38 cellular contexts compared by ENCODE assay signal in genomic region chr15:79570004-79570403, GRCh38.
"Had no signal": no experiment of that assay in that cellular context is flagged by ENCODE, and none has a peak within 500 bp of the region (broad histone marks: within the 10 kb centered on the region; RNA-seq: fewer than 3 reads in every experiment).

No MANE protein-coding gene starts in this region.

- H3K27me3 Mint-ChIP-seq: activated naive CD8-positive, alpha-beta T cell; activated T-cell treated with anti-CD3 and anti-CD28 coated beads, Interleukin-2, amount 50 U/mL, for 24 hours; brain; central memory CD8-positive, alpha-beta T cell had no signal

- H3K27ac Mint-ChIP-seq: activated CD4-positive, alpha-beta memory T cell treated with anti-CD3 and anti-CD28 coated beads, Interleukin-2, amount 10 ng/mL, durations not matched to agents 7 days and 5 days; activated CD4-positive, alpha-beta T cell treated with anti-CD3 and anti-CD28 coated beads for 36 hours; activated CD4-positive, alpha-beta T cell treated with anti-CD3 and anti-CD28 coated beads, Interleukin-2, amount 10 ng/mL, durations not matched to agents 7 days and 5 days; activated CD8-positive, alpha-beta memory T cell treated with anti-CD3 and anti-CD28 coated beads, Interleukin-2, amount 10 ng/mL, durations not matched to agents 7 days and 5 days; activated CD8-positive, alpha-beta T cell treated with anti-CD3 and anti-CD28 coated beads, Interleukin-2, amount 10 ng/mL, durations not matched to agents 7 days and 5 days; activated naive CD4-positive, alpha-beta T cell treated with anti-CD3 and anti-CD28 coated beads, Interleukin-2, amount 10 ng/mL, durations not matched to agents 7 days and 5 days; activated naive CD4-positive, alpha-beta T cell treated with anti-CD3 and anti-CD28 coated beads, Interleukin-2, amount 50 U/mL, for 24 hours; activated naive CD8-positive, alpha-beta T cell; activated naive CD8-positive, alpha-beta T cell treated with anti-CD3 and anti-CD28 coated beads, Interleukin-2, amount 10 ng/mL, durations not matched to agents 7 days and 5 days; activated naive CD8-positive, alpha-beta T cell treated with anti-CD3 and anti-CD28 coated beads, Interleukin-2, amount 50 U/mL, for 24 hours; activated T-cell treated with anti-CD3 and anti-CD28 coated beads, Interleukin-2, amount 50 U/mL, for 24 hours; activated T-helper 2 cell treated with anti-CD3 and anti-CD28 coated beads, Interferon-gamma antibody, Interleukin-2, Interleukin-4, amounts not matched to agents 10 μg/mL and 5 μg/mL and 100 μg/mL, durations not matched to agents 14 hours and 24 hours and 36 hours; T-helper 1 cell treated with Interleukin-12 subunit alpha and Interleukin-12 subunit beta and Interleukin-4 antibody, amounts not matched to agents 30 μg/mL and 1 μg/mL, for 36 hours; T-helper 2 cell treated with Interferon-gamma antibody and Interleukin-4, amounts not matched to agents 5 μg/mL and 100 μg/mL, for 36 hours; WTC11 had no signal

- H3K4me3 Mint-ChIP-seq: activated CD4-positive, alpha-beta memory T cell treated with anti-CD3 and anti-CD28 coated beads, Interleukin-2, amount 10 ng/mL, durations not matched to agents 7 days and 5 days; activated CD4-positive, alpha-beta T cell treated with anti-CD3 and anti-CD28 coated beads for 36 hours; activated CD4-positive, alpha-beta T cell treated with anti-CD3 and anti-CD28 coated beads, Interleukin-2, amount 10 ng/mL, durations not matched to agents 7 days and 5 days; activated CD8-positive, alpha-beta memory T cell treated with anti-CD3 and anti-CD28 coated beads, Interleukin-2, amount 10 ng/mL, durations not matched to agents 7 days and 5 days; activated CD8-positive, alpha-beta T cell treated with anti-CD3 and anti-CD28 coated beads, Interleukin-2, amount 10 ng/mL, durations not matched to agents 7 days and 5 days; activated naive CD4-positive, alpha-beta T cell treated with anti-CD3 and anti-CD28 coated beads, Interleukin-2, amount 10 ng/mL, durations not matched to agents 7 days and 5 days; activated naive CD4-positive, alpha-beta T cell treated with anti-CD3 and anti-CD28 coated beads, Interleukin-2, amount 50 U/mL, for 24 hours; activated naive CD8-positive, alpha-beta T cell; activated naive CD8-positive, alpha-beta T cell treated with anti-CD3 and anti-CD28 coated beads, Interleukin-2, amount 10 ng/mL, durations not matched to agents 7 days and 5 days; activated naive CD8-positive, alpha-beta T cell treated with anti-CD3 and anti-CD28 coated beads, Interleukin-2, amount 50 U/mL, for 24 hours; activated T-cell treated with anti-CD3 and anti-CD28 coated beads, Interleukin-2, amount 50 U/mL, for 24 hours; brain; central memory CD8-positive, alpha-beta T cell; T-helper 1 cell treated with Interleukin-12 subunit alpha and Interleukin-12 subunit beta and Interleukin-4 antibody, amounts not matched to agents 30 μg/mL and 1 μg/mL, for 36 hours; T-helper 2 cell treated with Interferon-gamma antibody and Interleukin-4, amounts not matched to agents 5 μg/mL and 100 μg/mL, for 36 hours; WTC11 had no signal

- H3K4me1 Mint-ChIP-seq: activated CD4-positive, alpha-beta T cell treated with anti-CD3 and anti-CD28 coated beads for 36 hours; activated CD8-positive, alpha-beta memory T cell treated with anti-CD3 and anti-CD28 coated beads, Interleukin-2, amount 10 ng/mL, durations not matched to agents 7 days and 5 days; activated naive CD4-positive, alpha-beta T cell treated with anti-CD3 and anti-CD28 coated beads, Interleukin-2, amount 50 U/mL, for 24 hours; activated naive CD8-positive, alpha-beta T cell treated with anti-CD3 and anti-CD28 coated beads, Interleukin-2, amount 50 U/mL, for 24 hours; brain; central memory CD8-positive, alpha-beta T cell; WTC11 had no signal

- H3K36me3 Mint-ChIP-seq: activated CD8-positive, alpha-beta memory T cell treated with anti-CD3 and anti-CD28 coated beads, Interleukin-2, amount 10 ng/mL, durations not matched to agents 7 days and 5 days; activated naive CD4-positive, alpha-beta T cell treated with anti-CD3 and anti-CD28 coated beads, Interleukin-2, amount 10 ng/mL, durations not matched to agents 7 days and 5 days; activated naive CD4-positive, alpha-beta T cell treated with anti-CD3 and anti-CD28 coated beads, Interleukin-2, amount 50 U/mL, for 24 hours; activated naive CD8-positive, alpha-beta T cell; activated naive CD8-positive, alpha-beta T cell treated with anti-CD3 and anti-CD28 coated beads, Interleukin-2, amount 10 ng/mL, durations not matched to agents 7 days and 5 days; brain had no signal

- H3K4me3 ChIP-seq: ascending aorta, cardiac muscle cell had no signal

- ATAC-seq: activated CD4-positive, alpha-beta T cell treated with anti-CD3 and anti-CD28 coated beads for 36 hours; activated CD4-positive, CD25-positive, alpha-beta regulatory T cell treated with anti-CD3 and anti-CD28 coated beads, Interleukin-2, amount 50 U/mL, for 24 hours; activated CD8-positive, alpha-beta memory T cell treated with anti-CD3 and anti-CD28 coated beads, Interleukin-2, amount 10 ng/mL, durations not matched to agents 7 days and 5 days; activated CD8-positive, alpha-beta T cell treated with anti-CD3 and anti-CD28 coated beads, Interleukin-2, amount 10 ng/mL, durations not matched to agents 7 days and 5 days; activated naive CD8-positive, alpha-beta T cell treated with anti-CD3 and anti-CD28 coated beads, Interleukin-2, amount 50 U/mL, for 24 hours; WTC11 had no signal

- DNase-seq: activated CD4-positive, alpha-beta memory T cell treated with anti-CD3 and anti-CD28 coated beads, Interleukin-2, amount 10 ng/mL, durations not matched to agents 7 days and 5 days; activated CD4-positive, alpha-beta T cell treated with anti-CD3 and anti-CD28 coated beads for 1 hour; activated CD4-positive, alpha-beta T cell treated with anti-CD3 and anti-CD28 coated beads for 36 hours; activated CD4-positive, alpha-beta T cell treated with anti-CD3 and anti-CD28 coated beads for 48 hours; activated CD4-positive, alpha-beta T cell treated with anti-CD3 and anti-CD28 coated beads, Interleukin-2, amount 10 ng/mL, durations not matched to agents 7 days and 5 days; activated CD4-positive, alpha-beta T cell treated with anti-CD3 and anti-CD28 coated beads, Interleukin-2, amount 50 U/mL, for 48 hours; activated CD4-positive, CD25-positive, alpha-beta regulatory T cell; activated CD8-positive, alpha-beta memory T cell treated with anti-CD3 and anti-CD28 coated beads for 24 hours; activated CD8-positive, alpha-beta memory T cell treated with anti-CD3 and anti-CD28 coated beads, Interleukin-2, amount 10 ng/mL, durations not matched to agents 7 days and 5 days; activated CD8-positive, alpha-beta memory T cell treated with anti-CD3 and anti-CD28 coated beads, Interleukin-2, amount 50 U/mL, for 48 hours; activated CD8-positive, alpha-beta T cell treated with anti-CD3 and anti-CD28 coated beads, Interleukin-2, amount 10 ng/mL, durations not matched to agents 7 days and 5 days; activated effector memory CD4-positive, alpha-beta T cell treated with Interleukin-2 at 50 U/mL for 16 hours; activated gamma-delta T cell; activated naive CD4-positive, alpha-beta T cell treated with anti-CD3 and anti-CD28 coated beads, Interleukin-2, amount 10 ng/mL, durations not matched to agents 7 days and 5 days; activated naive CD4-positive, alpha-beta T cell treated with Interleukin-2 at 50 U/mL for 16 hours; activated naive CD8-positive, alpha-beta T cell treated with anti-CD3 and anti-CD28 coated beads, Interleukin-2, amount 10 ng/mL, durations not matched to agents 7 days and 5 days; activated naive CD8-positive, alpha-beta T cell treated with anti-CD3 and anti-CD28 coated beads, Interleukin-2, amount 50 U/mL, for 24 hours; activated T-cell treated with anti-CD3 and anti-CD28 coated beads, Interleukin-2, amount 50 U/mL, for 24 hours; activated T-cell treated with anti-CD3 and anti-CD28 coated beads, Interleukin-2, amount 50 U/mL, for 48 hours; amygdala; anterior cingulate cortex; caudate nucleus; cerebellar nuclear complex; T-helper 1 cell; T-helper 2 cell; T-helper 9 cell; WERI-Rb-1 had no signal

- H3K4me1 ChIP-seq: ascending aorta had no signal

- H3K36me3 ChIP-seq: ascending aorta, cardiac muscle cell, WERI-Rb-1 had no signal

- H3K9me3 Mint-ChIP-seq: activated CD4-positive, alpha-beta memory T cell treated with anti-CD3 and anti-CD28 coated beads, Interleukin-2, amount 10 ng/mL, durations not matched to agents 7 days and 5 days; activated CD4-positive, alpha-beta T cell treated with anti-CD3 and anti-CD28 coated beads, Interleukin-2, amount 10 ng/mL, durations not matched to agents 7 days and 5 days; activated naive CD4-positive, alpha-beta T cell treated with anti-CD3 and anti-CD28 coated beads, Interleukin-2, amount 10 ng/mL, durations not matched to agents 7 days and 5 days; activated naive CD8-positive, alpha-beta T cell treated with anti-CD3 and anti-CD28 coated beads, Interleukin-2, amount 10 ng/mL, durations not matched to agents 7 days and 5 days; activated naive CD8-positive, alpha-beta T cell treated with anti-CD3 and anti-CD28 coated beads, Interleukin-2, amount 50 U/mL, for 24 hours; activated T-cell treated with anti-CD3 and anti-CD28 coated beads, Interleukin-2, amount 50 U/mL, for 24 hours; activated T-helper 2 cell treated with anti-CD3 and anti-CD28 coated beads, Interferon-gamma antibody, Interleukin-2, Interleukin-4, amounts not matched to agents 10 μg/mL and 5 μg/mL and 100 μg/mL, durations not matched to agents 14 hours and 24 hours and 36 hours; central memory CD8-positive, alpha-beta T cell; T-helper 1 cell treated with Interleukin-12 subunit alpha and Interleukin-12 subunit beta and Interleukin-4 antibody, amounts not matched to agents 30 μg/mL and 1 μg/mL, for 36 hours; T-helper 2 cell treated with Interferon-gamma antibody and Interleukin-4, amounts not matched to agents 5 μg/mL and 100 μg/mL, for 36 hours had no signal

- H3K9me3 ChIP-seq: ascending aorta had no signal
